In the genomic region with DNA sequence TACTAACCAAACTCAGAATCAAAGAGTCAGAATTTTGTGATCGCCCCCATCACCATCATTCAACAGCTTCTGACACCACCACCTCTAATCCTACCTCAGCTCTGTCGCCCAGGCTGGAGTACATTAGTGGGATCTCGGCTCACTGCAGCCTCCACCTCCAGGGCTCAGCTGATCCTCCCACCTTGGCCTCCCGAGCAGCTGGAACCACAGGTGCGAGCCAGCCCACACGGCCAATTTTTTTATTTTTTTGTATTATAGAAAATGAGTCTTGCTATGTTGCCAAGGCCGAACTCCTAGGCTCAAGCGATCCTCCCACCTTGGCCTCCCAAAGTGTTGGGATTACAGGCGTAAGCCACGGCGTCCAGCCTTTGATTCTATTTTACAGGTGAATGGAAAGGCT, we compare ENCODE assay signal across 9 cellular contexts.
DNase-seq lines count a peak whose midpoint lies in the region; ATAC-seq and TF ChIP-seq lines count a peak whose summit lies in the region.
"Had no signal": no experiment of that assay in that cellular context is flagged by ENCODE, and none has a peak within 500 bp of the region (broad histone marks: within the 10 kb centered on the region; RNA-seq: fewer than 3 reads in every experiment).

No MANE protein-coding gene starts in this region.

- H3K4me1 ChIP-seq in lung (ENCODE audit: control insufficient read depth in 2 of 2, insufficient read depth in 2 of 2, low read length in 2 of 2), result no peaks in the 10 kb centered on the region
- H3K4me1 ChIP-seq in testis, result no peaks in the 10 kb centered on the region

- no peak for TF ChIP-seq POLR2A in testis (IDR thresholded peaks at IDR 0.05)

- 56 to 66% methylated on average over 11 of the region's 11 CpGs for WGBS in lung, 2 donors
- 45 to 62% methylated on average over 11 of the region's 11 CpGs for WGBS in testis, 2 donors

- intact Hi-C loops in testis (cut with DNase I; ENCODE audit: low total_unique reads), result no loop called here

- H3K36me3 ChIP-seq in lung (ENCODE audit: control insufficient read depth in 2 of 2, insufficient read depth in 2 of 2, low read length in 2 of 2), result no peaks in the 10 kb centered on the region
- no peaks in the 10 kb centered on the region for H3K36me3 ChIP-seq in testis (ENCODE audit: low read depth, missing control alignments)
- H3K36me3 ChIP-seq: cardiac muscle cell had no signal

- ATAC-seq in lung (ENCODE audit: insufficient read depth, low FRiP score), result no peak

- H3K4me3 ChIP-seq in lung, result peak overlapping the region; percentile 4
- H3K4me3 ChIP-seq in testis, result peak overlapping the region; percentile 47 to 63

- H3K9me3 ChIP-seq in lung (ENCODE audit: control insufficient read depth in 2 of 2, insufficient read depth in 1 of 2, low read length in 1 of 2), result no peaks in the 10 kb centered on the region
- no peaks in the 10 kb centered on the region for H3K9me3 ChIP-seq in testis

- TF ChIP-seq CTCF in lung (IDR thresholded peaks at IDR 0.05; ENCODE audit: control extremely low read depth, extremely low read depth) (no peak), testis (IDR thresholded peaks at IDR 0.05) (no peak)

- H3K27ac ChIP-seq in caudate nucleus (ENCODE audit: low read depth, low read length) (peak overlapping the region; percentile 20), lung (ENCODE audit: low read depth in 1 of 2, low read length in 1 of 2) (no peak overlapping the region), testis (peak overlapping the region in 1 of 2 donors; percentile 79)

- DNase-seq in NCI-H2171 treated with DMSO at 0.1 percent for 48 hours (lab: John Stamatoyannopoulos, UW) (peak; percentile 36), NCI-H2171 (lab: John Stamatoyannopoulos, UW) (no peak), caudate nucleus (lab: John Stamatoyannopoulos, UW) (no peak), lung (ENCODE audit: low spot score) (no peak), testis (no peak), KG1 (lab: John Stamatoyannopoulos, UW) (no peak), HuH-7.5 (ENCODE audit: low spot score) (no peak), NCI-H1436 treated with DMSO at 0.1 percent for 48 hours (lab: John Stamatoyannopoulos, UW) (no peak)

- H3K27me3 ChIP-seq in lung (ENCODE audit: control insufficient read depth, insufficient read depth) (no peaks in the 10 kb centered on the region), testis (no peaks in the 10 kb centered on the region)
- H3K27me3 ChIP-seq: cardiac muscle cell had no signal
